In genomic region chr20:45921618-45922189, GRCh38 we compare ENCODE assay signal across 1 cellular context.
TF ChIP-seq lines count a peak whose summit lies in the region.

No MANE protein-coding gene starts in this region.

TF ChIP-seq in HepG2, 621 proteins besides CTCF, POLR2A, EP300 and RAD21 (continued from another document):
- TF ChIP-seq GMEB2 (CRISPR knock-in tag; IDR thresholded peaks at IDR 0.05; ENCODE audit: low read depth): no peak
- TF ChIP-seq ZNF512 (CRISPR knock-in tag; IDR thresholded peaks at IDR 0.05): no peak
- TF ChIP-seq THAP8 (CRISPR knock-in tag; IDR thresholded peaks at IDR 0.05; ENCODE audit: borderline replicate concordance): no peak
- TF ChIP-seq ZNF205 (CRISPR knock-in tag; IDR thresholded peaks at IDR 0.05): no peak
- no peak for TF ChIP-seq NFE2L1 (CRISPR knock-in tag; IDR thresholded peaks at IDR 0.05; ENCODE audit: borderline replicate concordance)
- TF ChIP-seq ZNF83 (CRISPR knock-in tag; IDR thresholded peaks at IDR 0.05; ENCODE audit: borderline replicate concordance): no peak
